Comparison of ENCODE assay signal across 6 cellular contexts in genomic region chr2:111420074-111420473, GRCh38.
DNase-seq lines count a peak whose midpoint lies in the region; ATAC-seq and TF ChIP-seq lines count a peak whose summit lies in the region.
"Not testable (repeated sequence)": the region's sequence is repeated elsewhere in the genome, so short reads cannot be mapped to it uniquely, and the experiment has no call there.

No MANE protein-coding gene starts in this region.

- POLR2A ChIA-PET in CD8-positive, alpha-beta T cell (lab: Charles Lee); activated CD4-positive, alpha-beta memory T cell treated with anti-CD3 and anti-CD28 coated beads for 36 hours (lab: Charles Lee): not testable (repeated sequence)

- H3K4me3 Mint-ChIP-seq in CD8-positive, alpha-beta T cell = peak overlapping the region; percentile 22
- peak overlapping the region; percentile 70 for H3K4me3 Mint-ChIP-seq in activated CD4-positive, alpha-beta memory T cell treated with anti-CD3 and anti-CD28 coated beads for 36 hours
- H3K4me3 Mint-ChIP-seq in activated T-cell treated with anti-CD3 and anti-CD28 coated beads, Interleukin-2, amount 50 U/mL, for 4 hours = peak overlapping the region; percentile 72
- H3K4me3 Mint-ChIP-seq in activated naive CD4-positive, alpha-beta T cell treated with anti-CD3 and anti-CD28 coated beads for 36 hours = peak overlapping the region; percentile 16
- not testable (repeated sequence) for H3K4me3 Mint-ChIP-seq in activated naive CD8-positive, alpha-beta T cell treated with anti-CD3 and anti-CD28 coated beads for 36 hours

- TF ChIP-seq CTCF in CD8-positive, alpha-beta T cell (IDR thresholded peaks at IDR 0.05); esophagus muscularis mucosa (IDR thresholded peaks at IDR 0.05): not testable (repeated sequence)

- not testable (repeated sequence) for TF ChIP-seq EP300 in esophagus muscularis mucosa (IDR thresholded peaks at IDR 0.05)

- peak overlapping the region; percentile 52 for H3K27ac Mint-ChIP-seq in CD8-positive, alpha-beta T cell
- H3K27ac Mint-ChIP-seq in activated CD4-positive, alpha-beta memory T cell treated with anti-CD3 and anti-CD28 coated beads for 36 hours = peak overlapping the region; percentile 84
- H3K27ac Mint-ChIP-seq in activated naive CD4-positive, alpha-beta T cell treated with anti-CD3 and anti-CD28 coated beads for 36 hours = not testable (repeated sequence)
- peak overlapping the region; percentile 30 for H3K27ac Mint-ChIP-seq in activated naive CD8-positive, alpha-beta T cell treated with anti-CD3 and anti-CD28 coated beads for 36 hours

- CTCF ChIA-PET in CD8-positive, alpha-beta T cell (lab: Charles Lee); activated CD4-positive, alpha-beta memory T cell treated with anti-CD3 and anti-CD28 coated beads for 36 hours (lab: Charles Lee); activated naive CD4-positive, alpha-beta T cell treated with anti-CD3 and anti-CD28 coated beads for 36 hours (lab: Charles Lee): not testable (repeated sequence)

- H3K4me1 Mint-ChIP-seq in CD8-positive, alpha-beta T cell (ENCODE audit: low read depth); activated CD4-positive, alpha-beta memory T cell treated with anti-CD3 and anti-CD28 coated beads for 36 hours (ENCODE audit: low read depth); activated naive CD4-positive, alpha-beta T cell treated with anti-CD3 and anti-CD28 coated beads for 36 hours (ENCODE audit: low read depth); activated naive CD8-positive, alpha-beta T cell treated with anti-CD3 and anti-CD28 coated beads for 36 hours: not testable (repeated sequence)
- H3K4me1 Mint-ChIP-seq in activated T-cell treated with anti-CD3 and anti-CD28 coated beads, Interleukin-2, amount 50 U/mL, for 4 hours (ENCODE audit: low read depth) = peaks cover 18% of the 10 kb centered on the region

- not testable (repeated sequence) for H3K27me3 Mint-ChIP-seq in CD8-positive, alpha-beta T cell (ENCODE audit: low read depth); activated CD4-positive, alpha-beta memory T cell treated with anti-CD3 and anti-CD28 coated beads for 36 hours; activated T-cell treated with anti-CD3 and anti-CD28 coated beads, Interleukin-2, amount 50 U/mL, for 4 hours (ENCODE audit: low read depth); activated naive CD8-positive, alpha-beta T cell treated with anti-CD3 and anti-CD28 coated beads for 36 hours
- H3K27me3 Mint-ChIP-seq in activated naive CD4-positive, alpha-beta T cell treated with anti-CD3 and anti-CD28 coated beads for 36 hours (ENCODE audit: low read depth) = peaks cover 10% of the 10 kb centered on the region

- not testable (repeated sequence) for H3K27ac ChIP-seq in CD8-positive, alpha-beta T cell (ENCODE audit: low read depth, low read length); esophagus muscularis mucosa (replicated peaks in 1 of 4)

- not testable (repeated sequence) for H3K4me1 ChIP-seq in CD8-positive, alpha-beta T cell (ENCODE audit: insufficient read depth, low read length); esophagus muscularis mucosa

- H3K36me3 ChIP-seq in CD8-positive, alpha-beta T cell (ENCODE audit: insufficient read depth, low read length); esophagus muscularis mucosa: not testable (repeated sequence)

- H3K9me3 Mint-ChIP-seq in CD8-positive, alpha-beta T cell; activated CD4-positive, alpha-beta memory T cell treated with anti-CD3 and anti-CD28 coated beads for 36 hours; activated T-cell treated with anti-CD3 and anti-CD28 coated beads, Interleukin-2, amount 50 U/mL, for 4 hours; activated naive CD4-positive, alpha-beta T cell treated with anti-CD3 and anti-CD28 coated beads for 36 hours; activated naive CD8-positive, alpha-beta T cell treated with anti-CD3 and anti-CD28 coated beads for 36 hours: not testable (repeated sequence)

- not testable (repeated sequence) for H3K4me3 ChIP-seq in CD8-positive, alpha-beta T cell (ENCODE audit: low read depth, low read length); esophagus muscularis mucosa

- not testable (repeated sequence) for H3K9me3 ChIP-seq in CD8-positive, alpha-beta T cell (ENCODE audit: low read length); esophagus muscularis mucosa

- ATAC-seq in CD8-positive, alpha-beta T cell; activated T-cell treated with anti-CD3 and anti-CD28 coated beads, Interleukin-2, amount 50 U/mL, for 4 hours: not testable (repeated sequence)

- WGBS in esophagus muscularis mucosa = 96% methylated on average over 4 of the region's 6 CpGs

- intact Hi-C loops in CD8-positive, alpha-beta T cell (cut with DNase I, micrococcal nuclease); activated CD4-positive, alpha-beta memory T cell treated with anti-CD3 and anti-CD28 coated beads for 36 hours (cut with micrococcal nuclease); activated naive CD4-positive, alpha-beta T cell treated with anti-CD3 and anti-CD28 coated beads for 36 hours (cut with micrococcal nuclease); esophagus muscularis mucosa (cut with DNase I): not testable (repeated sequence)

- H3K36me3 Mint-ChIP-seq in CD8-positive, alpha-beta T cell; activated CD4-positive, alpha-beta memory T cell treated with anti-CD3 and anti-CD28 coated beads for 36 hours; activated T-cell treated with anti-CD3 and anti-CD28 coated beads, Interleukin-2, amount 50 U/mL, for 4 hours (ENCODE audit: insufficient read depth); activated naive CD4-positive, alpha-beta T cell treated with anti-CD3 and anti-CD28 coated beads for 36 hours (ENCODE audit: low read depth); activated naive CD8-positive, alpha-beta T cell treated with anti-CD3 and anti-CD28 coated beads for 36 hours: not testable (repeated sequence)

- not testable (repeated sequence) for H3K27me3 ChIP-seq in CD8-positive, alpha-beta T cell (ENCODE audit: insufficient read depth, low read length); esophagus muscularis mucosa

- TF ChIP-seq POLR2A in esophagus muscularis mucosa (IDR thresholded peaks at IDR 0.05; ENCODE audit: low read depth) = not testable (repeated sequence)

- not testable (repeated sequence) for DNase-seq in CD8-positive, alpha-beta T cell; activated CD4-positive, alpha-beta memory T cell treated with anti-CD3 and anti-CD28 coated beads for 36 hours; activated T-cell treated with anti-CD3 and anti-CD28 coated beads, Interleukin-2, amount 50 U/mL, for 4 hours; activated naive CD4-positive, alpha-beta T cell treated with anti-CD3 and anti-CD28 coated beads for 36 hours; activated naive CD8-positive, alpha-beta T cell treated with anti-CD3 and anti-CD28 coated beads for 36 hours
- peak; percentile 70 for DNase-seq in esophagus muscularis mucosa (ENCODE audit: extremely low spot score)
